Comparison of ENCODE assay signal across 8 cellular contexts in genomic region chr20:51800132-51800721, GRCh38. TPM values are rescaled to one million over a fixed set of nuclear protein-coding genes. Genes with fewer than 3 reads are reported as not detected.
DNase-seq lines count a peak whose midpoint lies in the region; ATAC-seq and TF ChIP-seq lines count a peak whose summit lies in the region.

No MANE protein-coding gene starts in this region.

- H3K27me3 Mint-ChIP-seq in glutamatergic neuron (ENCODE audit: unreplicated experiment), result peaks cover 5% of the 10 kb centered on the region

- no TSS peak for BruUV-seq in Panc1 (replicated peaks; lab: Mats Ljungman, UMichigan)

- peaks cover 7% of the 10 kb centered on the region for H3K9me3 Mint-ChIP-seq in glutamatergic neuron (ENCODE audit: unreplicated experiment)

- H3K4me3 Mint-ChIP-seq in glutamatergic neuron (ENCODE audit: unreplicated experiment), result peak overlapping the region; percentile 94

- in situ Hi-C loops in Panc1 (cut with HindIII; ENCODE audit: low pct_unique_long_range_greater_than_20kb, low sequenced_read_pairs), result no loop called here

- intact Hi-C loops in Panc1 (cut with micrococcal nuclease; ENCODE audit: unreplicated experiment), result loop anchor here (5.0 kb wide), 1 partner anchor 262 kb away; no protein-coding TSS in a partner anchor
- intact Hi-C loops in psoas muscle (cut with DNase I), result loop anchor here in 1 of 2 donors (10.0 kb wide), 1 partner anchor 155 kb away; no protein-coding TSS in a partner anchor
- intact Hi-C loops in vagina (cut with DNase I), result no loop called here

- no peaks in the 10 kb centered on the region for H3K36me3 ChIP-seq in Panc1 (ENCODE audit: control insufficient read depth, insufficient read depth, low read length)
- no peaks in the 10 kb centered on the region for H3K36me3 ChIP-seq in psoas muscle (ENCODE audit: insufficient read depth in 1 of 2, low read depth in 1 of 2)
- H3K36me3 ChIP-seq in vagina, result no peaks in the 10 kb centered on the region

- H3K9me3 ChIP-seq in Panc1 (ENCODE audit: control insufficient read depth, insufficient read depth, low read depth, low read length), result no peaks in the 10 kb centered on the region
- H3K9me3 ChIP-seq in psoas muscle, result no peaks in the 10 kb centered on the region
- H3K9me3 ChIP-seq in vagina, result no peaks in the 10 kb centered on the region

- WGBS in psoas muscle, 3 donors, result 1 to 3% (median 2%) methylated on average over 28 to 31 of the region's 31 CpGs

- TF ChIP-seq CTCF in C4-2B (conservative IDR thresholded peaks at IDR 0.05), result peak; percentile 96
- TF ChIP-seq CTCF in Panc1 (IDR thresholded peaks at IDR 0.05), result peak; percentile 98
- peak; percentile 94 for TF ChIP-seq CTCF in glutamatergic neuron (IDR thresholded peaks at IDR 0.05; ENCODE audit: partially characterized antibody, unreplicated experiment)
- peak; percentile 53 for TF ChIP-seq CTCF in psoas muscle (IDR thresholded peaks at IDR 0.05)
- peak in 2 of 3 experiments; percentile 38 to 39 for TF ChIP-seq CTCF in vagina (IDR thresholded peaks at IDR 0.05)

- ATAC-seq in Panc1, result peak; percentile 86
- ATAC-seq in psoas muscle, result peak in 1 of 4 donors; percentile 37

- peaks cover 31% of the 10 kb centered on the region for H3K4me1 Mint-ChIP-seq in glutamatergic neuron (ENCODE audit: low read depth, unreplicated experiment)

- H3K4me3 ChIP-seq in Panc1 (ENCODE audit: low read depth in 2 of 2, low read length in 2 of 2) (peak overlapping the region; percentile 50 to 65), psoas muscle (peak overlapping the region; percentile 53), vagina (peak overlapping the region; percentile 13 to 26)

- no peaks in the 10 kb centered on the region for H3K36me3 Mint-ChIP-seq in glutamatergic neuron (ENCODE audit: unreplicated experiment)

- no peak for TF ChIP-seq POLR2A in vagina (IDR thresholded peaks at IDR 0.05)

- peaks cover 11% of the 10 kb centered on the region for H3K4me1 ChIP-seq in Panc1 (ENCODE audit: control insufficient read depth, insufficient read depth, low read length)
- peaks cover 8% of the 10 kb centered on the region for H3K4me1 ChIP-seq in psoas muscle
- H3K4me1 ChIP-seq in vagina, result peaks cover 25% of the 10 kb centered on the region

- H3K27me3 ChIP-seq in Panc1 (ENCODE audit: control insufficient read depth, insufficient read depth, low read length), result no peaks in the 10 kb centered on the region
- peaks cover 0 to 48% (median 21%) of the 10 kb centered on the region in 3 donors for H3K27me3 ChIP-seq in psoas muscle (ENCODE audit: insufficient read depth in 3 of 3, low read length in 2 of 3)
- H3K27me3 ChIP-seq in vagina, result peaks cover 11% of the 10 kb centered on the region

- H3K27ac Mint-ChIP-seq in glutamatergic neuron (ENCODE audit: unreplicated experiment), result peak overlapping the region; percentile 82

- POLR2A ChIA-PET in Panc1 (lab: Charles Lee), result no interaction called here

- H3K27ac ChIP-seq in C4-2B, result no peak overlapping the region
- H3K27ac ChIP-seq in Panc1 (ENCODE audit: low read length), result peak overlapping the region; percentile 63
- no peak overlapping the region for H3K27ac ChIP-seq in psoas muscle
- no peak overlapping the region for H3K27ac ChIP-seq in vagina

- DNase-seq in HPDE6-E6E7 (ENCODE audit: extremely low spot score) (peak; percentile 94), Panc1 (ENCODE audit: low read depth, low spot score) (peak; percentile 24), glutamatergic neuron (peak; percentile 96), psoas muscle (peak; percentile 36 to 57), vagina (ENCODE audit: extremely low spot score in 2 of 2) (no peak)
- DNase-seq in activated naive CD4-positive, alpha-beta T cell (lab: John Stamatoyannopoulos, UW), result peak; percentile 4 to 25 (median 10)
- DNase-seq in NK-92 treated with Interleukin-12 subunit alpha and Interleukin-12 subunit beta, amount 100 ng/mL, for 24 hours (lab: John Stamatoyannopoulos, UW), result no peak

- CTCF ChIA-PET in Panc1 (lab: Charles Lee), result interaction anchor here (0.7 to 1.0 kb wide), 3 partner anchors 8 to 165 kb away, joined by 3 to 4 read pairs (median 3); no protein-coding TSS in a partner anchor

RNA-seq across cellular contexts. Expression of gene SALL4, which starts 2.1 kb away (rescaled TPM):
- 1.6 TPM for total RNA-seq in Panc1 (2021; ENCODE audit: unreplicated experiment)
- polyA plus RNA-seq in Panc1 (2012; ENCODE audit: insufficient read length), result 0.86 TPM
- total RNA-seq in glutamatergic neuron (ENCODE audit: unreplicated experiment), result 41.0 TPM
- total RNA-seq in psoas muscle, result not detected
- not detected for polyA plus RNA-seq in psoas muscle
- total RNA-seq in vagina, result not detected

RNA-seq across cellular contexts. Expression of gene ATP9A, which starts 32.0 kb away (rescaled TPM):
- total RNA-seq in Panc1 (2021; ENCODE audit: unreplicated experiment), result 8.7 TPM
- 20.5 TPM for polyA plus RNA-seq in Panc1 (2012; ENCODE audit: insufficient read length)
- 66.1 TPM for total RNA-seq in glutamatergic neuron (ENCODE audit: unreplicated experiment)
- total RNA-seq in psoas muscle, result 10 to 100 TPM; 17.2 to 42.3 (median 26.7) TPM
- 10 to 100 TPM in 1 of 3 donors, 1 to 10 TPM in 2; 1.8 to 16.2 (median 3.2) TPM for polyA plus RNA-seq in psoas muscle
- total RNA-seq in vagina, result 35.8 TPM

Comparison
In these comparisons a context has a peak if more than half of its experiments do, and no peak if none do; other contexts are left out.
1. CTCF ChIP-seq: peak in every context shown above with its lines; median percentile 98 in Panc1; 96 in C4-2B; 94 in glutamatergic neuron; 53 in psoas muscle; 38 in vagina.
2. DNase-seq: peak in HPDE6-E6E7 (single experiment), Panc1 (single experiment), activated naive CD4-positive, alpha-beta T cell (4 of 4), glutamatergic neuron (single experiment) and psoas muscle (2 of 2); none in vagina (0 of 2) and NK-92 treated with Interleukin-12 subunit alpha and Interleukin-12 subunit beta, amount 100 ng/mL, for 24 hours (single experiment).
3. RNA of gene SALL4, which starts 2.1 kb away (total RNA-seq): 41.0 TPM in glutamatergic neuron (single experiment); 1.6 TPM in Panc1 (single experiment), not detected in psoas muscle and not detected in vagina (single experiment); every median in the first group is over 10 times any median in the second.
4. Peak in every context shown above with its lines, with median percentiles within 50 percentile points of each other: H3K4me3 ChIP-seq.